ENCODE assay signal across 1 cellular context in the genomic region with DNA sequence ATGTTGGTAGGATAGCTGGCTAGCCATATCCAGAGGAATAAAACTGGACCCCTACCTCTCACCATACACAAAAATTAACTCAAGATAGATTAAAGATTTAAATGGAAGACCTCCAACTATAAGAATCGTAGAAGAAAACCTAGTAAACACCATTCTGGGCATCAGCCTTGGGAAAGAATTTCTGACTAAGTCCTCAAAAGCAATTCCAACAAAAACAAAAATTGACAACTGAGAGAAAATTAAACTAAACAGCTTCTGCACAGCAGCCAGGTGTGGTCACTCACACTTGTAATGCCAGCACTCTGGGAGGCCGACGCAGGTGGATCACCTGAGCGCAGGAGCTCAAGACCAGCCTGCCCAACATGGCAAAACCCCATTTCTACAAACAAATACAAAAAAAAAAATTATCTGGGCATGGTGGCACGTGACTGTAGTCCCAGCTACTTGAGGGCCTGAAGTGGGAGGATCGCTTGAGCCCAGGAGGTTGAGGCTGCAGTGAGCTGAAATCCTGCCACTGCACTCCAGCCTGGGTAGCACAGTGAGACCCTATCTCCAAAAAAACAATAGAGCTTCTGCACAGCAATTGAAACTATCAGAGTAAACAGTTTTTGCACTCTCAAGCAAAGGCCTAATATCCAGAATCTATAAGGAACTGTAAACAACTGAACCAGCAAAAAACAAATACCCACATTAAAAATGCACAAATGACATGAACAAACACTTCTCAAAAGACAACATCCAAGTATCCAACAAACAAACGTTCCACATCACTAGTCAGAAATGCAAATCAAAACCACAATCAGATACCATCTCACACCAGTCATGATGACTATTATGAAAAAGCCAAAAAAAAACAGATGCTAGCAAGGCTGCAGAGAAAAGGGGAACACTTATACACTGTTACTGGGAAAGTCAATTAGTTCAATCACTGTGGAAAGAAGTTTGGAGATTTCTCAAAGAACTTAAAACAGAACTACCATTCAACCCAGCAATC.
TF ChIP-seq lines count a peak whose summit lies in the region.

No MANE protein-coding gene starts in this region.

TF ChIP-seq in K562, 482 proteins besides CTCF, POLR2A, EP300 and RAD21 (continued from another document):
- TF ChIP-seq ZNF318 (IDR thresholded peaks at IDR 0.05; ENCODE audit: borderline replicate concordance in 1 of 2, low read depth in 1 of 2) (peak in 1 of 2 experiments; percentile 55; a peak in 1 of 4 replicates), ATF7 (IDR thresholded peaks at IDR 0.05) (peak; percentile 52; the same call in 1 of the 2 replicates), ZNF316 (IDR thresholded peaks at IDR 0.05) (peak; percentile 94), MIER1 (IDR thresholded peaks at IDR 0.05; ENCODE audit: low read depth) (no peak), ARID2 (IDR thresholded peaks at IDR 0.05) (no peak), LEF1 (IDR thresholded peaks at IDR 0.05) (peak; percentile 24; the same call in 1 of the 2 replicates), HLTF (IDR thresholded peaks at IDR 0.05) (no peak), SMARCC2 (IDR thresholded peaks at IDR 0.05; ENCODE audit: low read depth) (peak; percentile 74; the same call in 1 of the 2 replicates), HMBOX1 (IDR thresholded peaks at IDR 0.05) (0 out of 2 replicates have a peak, but pooled peaks have one; percentile 13)
